ENCODE assay signal across 8 cellular contexts in genomic region chr14:20630340-20631022, GRCh38. TPM values are rescaled to one million over a fixed set of nuclear protein-coding genes. Genes with fewer than 3 reads are reported as not detected.
DNase-seq lines count a peak whose midpoint lies in the region; ATAC-seq and TF ChIP-seq lines count a peak whose summit lies in the region.

No MANE protein-coding gene starts in this region.

- no peaks in the 10 kb centered on the region for H3K9me3 ChIP-seq in prostate gland

- peaks cover 5% of the 10 kb centered on the region for H3K4me1 ChIP-seq in prostate gland (replicated peaks)

- 5% methylated on average over 23 of the region's 23 CpGs for WGBS in prostate gland

- intact Hi-C loops in prostate gland (cut with DNase I), result loop anchor here (5.0 kb wide), 1 partner anchor 52 kb away; the partner anchor contains the start of gene RNASE4

- TF ChIP-seq POLR2A in prostate gland (IDR thresholded peaks at IDR 0.05), result no peak

- peak overlapping the region; percentile 3 to 14 for H3K4me3 ChIP-seq in prostate gland

- no peaks in the 10 kb centered on the region for H3K36me3 ChIP-seq in prostate gland

- no peaks in the 10 kb centered on the region for H3K27me3 ChIP-seq in prostate gland (replicated peaks; ENCODE audit: insufficient read depth)

- TF ChIP-seq CTCF in prostate gland (IDR thresholded peaks at IDR 0.05), result no peak

- no peak overlapping the region for H3K27ac ChIP-seq in prostate gland

- DNase-seq in NCI-H146 (lab: John Stamatoyannopoulos, UW), result peak; percentile 28
- no peak for DNase-seq in NCI-H146 treated with DMSO at 0.1 percent for 48 hours (lab: John Stamatoyannopoulos, UW; ENCODE audit: unreplicated experiment)
- peak; percentile 81 for DNase-seq in LoVo (ENCODE audit: low spot score)
- DNase-seq in activated CD8-positive, alpha-beta memory T cell treated with anti-CD3 and anti-CD28 coated beads for 24 hours, result peak; percentile 77
- peak; percentile 39 for DNase-seq in foreskin melanocyte
- peak; percentile 15 for DNase-seq in prostate gland (ENCODE audit: low spot score)

- no peak for ATAC-seq in HG02798 (IDR thresholded peaks at IDR 0.05; ENCODE audit: poor library complexity, unreplicated experiment)
- no peak for ATAC-seq in GM19452 (IDR thresholded peaks at IDR 0.05; ENCODE audit: unreplicated experiment)

RNA-seq across cellular contexts. Expression of gene OR6S1, which starts 11.0 kb away (rescaled TPM):
- not detected for total RNA-seq in prostate gland

RNA-seq across cellular contexts. Expression of gene RNASE12, which starts 39.3 kb away (rescaled TPM):
- not detected for total RNA-seq in prostate gland

RNA-seq across cellular contexts. Expression of gene RNASE11, which starts 42.7 kb away (rescaled TPM):
- total RNA-seq in prostate gland, result 1 to 10 TPM in 1 of 2 donors, not detected in 1; 1.0 TPM

RNA-seq across cellular contexts. Expression of gene RNASE4, which starts 53.9 kb away (rescaled TPM):
- total RNA-seq in prostate gland, result 100 to 1,000 TPM in 1 of 2 donors, 10 to 100 TPM in 1; 71.6 to 150 TPM

RNA-seq across cellular contexts. Expression of gene ANG, which starts 58.1 kb away (rescaled TPM):
- total RNA-seq in prostate gland, result 10 to 100 TPM; 58.6 to 78.2 TPM
